ENCODE assay signal across 22 cellular contexts in the genomic region with DNA sequence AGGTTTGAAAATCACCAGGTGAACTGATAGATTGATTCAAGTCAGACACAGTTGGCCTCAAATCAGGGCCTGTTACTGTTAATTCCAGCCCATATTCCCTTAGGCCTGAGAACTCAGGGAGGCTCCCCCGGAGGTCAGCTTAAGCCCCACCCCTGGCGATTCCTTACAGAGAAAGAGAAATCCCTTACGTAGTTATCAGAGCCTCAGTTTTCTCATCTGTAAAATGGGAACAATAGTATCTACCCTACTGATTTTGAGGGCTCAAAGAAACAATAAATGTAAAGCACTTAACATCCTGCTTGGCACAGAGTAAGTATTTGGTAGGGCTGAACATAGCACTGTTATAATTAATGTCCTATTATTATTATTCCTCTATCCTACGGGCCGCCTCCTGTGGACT.
"Had no signal": no experiment of that assay in that cellular context is flagged by ENCODE, and none has a peak within 500 bp of the region (broad histone marks: within the 10 kb centered on the region; RNA-seq: fewer than 3 reads in every experiment).

No MANE protein-coding gene starts in this region.

- H3K4me2 ChIP-seq: hepatocyte had no signal

- H3K27me3 ChIP-seq: colonic mucosa, esophagus muscularis mucosa, foreskin keratinocyte, gastroesophageal sphincter, heart left ventricle, hepatocyte, left lung had no signal

- H3K27ac ChIP-seq: colonic mucosa, esophagus muscularis mucosa, foreskin keratinocyte, gastroesophageal sphincter, heart left ventricle, hepatocyte, left lung, lower lobe of right lung had no signal

- H3K79me2 ChIP-seq: hepatocyte had no signal

- DNase-seq: colonic mucosa; cortex of kidney; effector CD8-positive, alpha-beta T cell; effector memory CD8-positive, alpha-beta T cell; endodermal cell; foreskin keratinocyte; heart left ventricle; hypothalamus; immature natural killer cell; islet precursor cell; left cardiac atrium; left lung; left ventricle myocardium superior; lower lobe of right lung; mesenchymal stem cell; naive thymus-derived CD4-positive, alpha-beta T cell had no signal

- H3K9me3 ChIP-seq: colonic mucosa, esophagus muscularis mucosa, gastroesophageal sphincter, heart left ventricle, left lung, lower lobe of right lung had no signal

- H3K36me3 ChIP-seq: colonic mucosa, left lung, lower lobe of right lung had no signal

- FAIRE-seq: endometrium, endothelial cell of umbilical vein, frontal cortex had no signal

- H3K4me1 ChIP-seq: colonic mucosa, esophagus muscularis mucosa, gastroesophageal sphincter, left lung, lower lobe of right lung had no signal

- H2AFZ ChIP-seq: hepatocyte had no signal

- H3K4me3 ChIP-seq: colonic mucosa, esophagus muscularis mucosa, gastroesophageal sphincter, heart left ventricle, hepatocyte, left lung, lower lobe of right lung had no signal

- ATAC-seq: effector memory CD8-positive, alpha-beta T cell; foreskin keratinocyte; gastroesophageal sphincter; heart left ventricle; left cardiac atrium; left lung; left ventricle myocardium superior; lower lobe of right lung; naive thymus-derived CD4-positive, alpha-beta T cell had no signal
